ENCODE assay signal across 17 cellular contexts in genomic region chr13:39688278-39688677, GRCh38. TPM values are rescaled to one million over a fixed set of nuclear protein-coding genes. Genes with fewer than 3 reads are reported as not detected.
A peak's percentile ranks its signal among the peaks of the same experiment; 100 is the strongest.
DNase-seq lines count a peak whose midpoint lies in the region; ATAC-seq and TF ChIP-seq lines count a peak whose summit lies in the region.
"Had no signal": no experiment of that assay in that cellular context is flagged by ENCODE, and none has a peak within 500 bp of the region (broad histone marks: within the 10 kb centered on the region; RNA-seq: fewer than 3 reads in every experiment).

No MANE protein-coding gene starts in this region.

- no peaks in the 10 kb centered on the region for H4K20me1 ChIP-seq in OCI-LY3 (ENCODE audit: insufficient read depth, low read length)

- H3K27me3 ChIP-seq in OCI-LY3 (ENCODE audit: low read depth, low read length) (no peaks in the 10 kb centered on the region), spleen (replicated peaks in 1 of 7) (no peaks in the 10 kb centered on the region)
- H3K27me3 ChIP-seq: foreskin keratinocyte, tibial nerve had no signal

- peak overlapping the region; percentile 85 for H3K27ac Mint-ChIP-seq in activated CD4-positive, alpha-beta T cell treated with anti-CD3 and anti-CD28 coated beads for 36 hours
- H3K27ac Mint-ChIP-seq in natural killer cell treated with Interleukin-12 subunit alpha and Interleukin-12 subunit beta and Interleukin-15 and Interleukin-18, amount 100 ng/mL, for 72 hours = peak overlapping the region; percentile 44 to 72
- H3K27ac Mint-ChIP-seq: activated naive CD4-positive, alpha-beta T cell treated with anti-CD3 and anti-CD28 coated beads, Interleukin-2, amount 10 ng/mL, durations not matched to agents 7 days and 5 days had no signal

- no peaks in the 10 kb centered on the region for H3K79me2 ChIP-seq in OCI-LY3 (ENCODE audit: low read length)

- H3K9me3 Mint-ChIP-seq in activated CD4-positive, alpha-beta T cell treated with anti-CD3 and anti-CD28 coated beads for 36 hours (ENCODE audit: low read depth) = no peaks in the 10 kb centered on the region
- H3K9me3 Mint-ChIP-seq in natural killer cell treated with Interleukin-12 subunit alpha and Interleukin-12 subunit beta and Interleukin-15 and Interleukin-18, amount 100 ng/mL, for 72 hours = no peaks in the 10 kb centered on the region
- H3K9me3 Mint-ChIP-seq: activated naive CD4-positive, alpha-beta T cell treated with anti-CD3 and anti-CD28 coated beads, Interleukin-2, amount 10 ng/mL, durations not matched to agents 7 days and 5 days had no signal

- WGBS in spleen, 5 donors = 64 to 77% (median 65%) methylated on average over 3 of the region's 3 CpGs

- H3K27ac ChIP-seq in OCI-LY3 (ENCODE audit: low read length) = peak overlapping the region; percentile 79
- no peak overlapping the region for H3K27ac ChIP-seq in spleen
- H3K27ac ChIP-seq: A549, foreskin keratinocyte, tibial nerve had no signal

- intact Hi-C loops in activated CD4-positive, alpha-beta T cell treated with anti-CD3 and anti-CD28 coated beads for 36 hours (cut with DNase I, micrococcal nuclease) = loop anchor here (2.0 to 10.0 kb wide), 4 partner anchors 89 to 1089 kb away; no protein-coding TSS in a partner anchor
- intact Hi-C loops in spleen (cut with DNase I; ENCODE audit: low total_unique reads) = loop anchor here (5.0 kb wide), 1 partner anchor 994 kb away; no protein-coding TSS in a partner anchor

- ATAC-seq in activated CD4-positive, alpha-beta T cell treated with anti-CD3 and anti-CD28 coated beads for 36 hours = peak; percentile 35
- ATAC-seq in HG02852 (IDR thresholded peaks at IDR 0.05; ENCODE audit: unreplicated experiment) (peak; percentile 13), GM21737 (IDR thresholded peaks at IDR 0.05; ENCODE audit: unreplicated experiment) (no peak)
- ATAC-seq in natural killer cell treated with Interleukin-12 subunit alpha and Interleukin-12 subunit beta and Interleukin-15 and Interleukin-18, amount 100 ng/mL, for 72 hours = peak; percentile 24 to 53
- ATAC-seq: A549, foreskin keratinocyte, right cardiac atrium had no signal

- H3K4me1 Mint-ChIP-seq in activated CD4-positive, alpha-beta T cell treated with anti-CD3 and anti-CD28 coated beads for 36 hours = peaks cover 14% of the 10 kb centered on the region
- peaks cover 10 to 16% of the 10 kb centered on the region in 2 donors for H3K4me1 Mint-ChIP-seq in natural killer cell treated with Interleukin-12 subunit alpha and Interleukin-12 subunit beta and Interleukin-15 and Interleukin-18, amount 100 ng/mL, for 72 hours (ENCODE audit: low read depth in 2 of 2)

- peak overlapping the region; percentile 24; the same call in 1 of the 2 replicates for H3K9ac ChIP-seq in OCI-LY3 (ENCODE audit: low read length)

- H3K4me1 ChIP-seq in OCI-LY3 (ENCODE audit: low read length) (peaks cover 47% of the 10 kb centered on the region), spleen (peaks cover 0 to 12% (median 0%) of the 10 kb centered on the region in 6 donors)
- H3K4me1 ChIP-seq: foreskin keratinocyte had no signal

- H3K4me2 ChIP-seq in OCI-LY3 (ENCODE audit: low read length) = peak overlapping the region; percentile 44
- H3K4me2 ChIP-seq: A549 had no signal

- H3K36me3 ChIP-seq in OCI-LY3 (replicated peaks; ENCODE audit: low read depth, low read length) (peaks cover 15% of the 10 kb centered on the region), spleen (peaks cover 0 to 40% (median 14%) of the 10 kb centered on the region in 6 donors)

- no peaks in the 10 kb centered on the region for H3K27me3 Mint-ChIP-seq in activated CD4-positive, alpha-beta T cell treated with anti-CD3 and anti-CD28 coated beads for 36 hours
- H3K27me3 Mint-ChIP-seq in natural killer cell treated with Interleukin-12 subunit alpha and Interleukin-12 subunit beta and Interleukin-15 and Interleukin-18, amount 100 ng/mL, for 72 hours = no peaks in the 10 kb centered on the region
- H3K27me3 Mint-ChIP-seq: activated naive CD4-positive, alpha-beta T cell treated with anti-CD3 and anti-CD28 coated beads, Interleukin-2, amount 10 ng/mL, durations not matched to agents 7 days and 5 days had no signal

- POLR2A ChIA-PET in activated CD4-positive, alpha-beta T cell treated with anti-CD3 and anti-CD28 coated beads for 36 hours (lab: Charles Lee) = no interaction called here

- H3K4me3 Mint-ChIP-seq in activated CD4-positive, alpha-beta T cell treated with anti-CD3 and anti-CD28 coated beads for 36 hours = no peak overlapping the region
- H3K4me3 Mint-ChIP-seq in natural killer cell treated with Interleukin-12 subunit alpha and Interleukin-12 subunit beta and Interleukin-15 and Interleukin-18, amount 100 ng/mL, for 72 hours = peak overlapping the region; percentile 59
- H3K4me3 Mint-ChIP-seq: activated naive CD4-positive, alpha-beta T cell treated with anti-CD3 and anti-CD28 coated beads, Interleukin-2, amount 10 ng/mL, durations not matched to agents 7 days and 5 days had no signal

- TF ChIP-seq CTCF in OCI-LY3 (IDR thresholded peaks at IDR 0.05; ENCODE audit: low read depth, low read length) (no peak), spleen (IDR thresholded peaks at IDR 0.05 in 8 of 11, conservative IDR thresholded peaks at IDR 0.05 in 3 of 11) (no peak)

- peak; percentile 4 for DNase-seq in activated CD4-positive, alpha-beta T cell treated with anti-CD3 and anti-CD28 coated beads for 36 hours
- DNase-seq in activated CD4-positive, alpha-beta T cell treated with anti-CD3 and anti-CD28 coated beads for 1 hour = no peak
- no peak for DNase-seq in natural killer cell treated with Interleukin-12 subunit alpha and Interleukin-12 subunit beta and Interleukin-15 and Interleukin-18, amount 100 ng/mL, for 72 hours (ENCODE audit: low spot score)
- no peak for DNase-seq in NCI-H524 treated with DMSO at 0.1 percent for 48 hours (lab: John Stamatoyannopoulos, UW)
- DNase-seq in spleen = no peak
- DNase-seq: activated CD4-positive, CD25-positive, alpha-beta regulatory T cell treated with anti-CD3 and anti-CD28 coated beads, Interleukin-2, amount 50 U/mL, for 72 hours; activated naive CD4-positive, alpha-beta T cell treated with anti-CD3 and anti-CD28 coated beads, Interleukin-2, amount 10 ng/mL, durations not matched to agents 7 days and 5 days; cortex of kidney; NCI-H510A; right cardiac atrium; SHP77 had no signal

- H3K9me3 ChIP-seq in OCI-LY3 (ENCODE audit: insufficient read depth, low read length) (no peaks in the 10 kb centered on the region), spleen (no peaks in the 10 kb centered on the region)
- H3K9me3 ChIP-seq: A549, tibial nerve had no signal

- TF ChIP-seq POLR2A in spleen (IDR thresholded peaks at IDR 0.05) = no peak

- peak overlapping the region; percentile 5 for H3K4me3 ChIP-seq in OCI-LY3 (ENCODE audit: low read length)
- H3K4me3 ChIP-seq in spleen = no peak overlapping the region
- H3K4me3 ChIP-seq: A549, tibial nerve had no signal

- H2AFZ ChIP-seq in OCI-LY3 (ENCODE audit: low read depth, low read length) = no peak overlapping the region

- CTCF ChIA-PET in activated CD4-positive, alpha-beta T cell treated with anti-CD3 and anti-CD28 coated beads for 36 hours (lab: Charles Lee) = no interaction called here

- H3K36me3 Mint-ChIP-seq in activated CD4-positive, alpha-beta T cell treated with anti-CD3 and anti-CD28 coated beads for 36 hours (ENCODE audit: low read depth) = peaks cover 8% of the 10 kb centered on the region
- peaks cover 12% of the 10 kb centered on the region for H3K36me3 Mint-ChIP-seq in natural killer cell treated with Interleukin-12 subunit alpha and Interleukin-12 subunit beta and Interleukin-15 and Interleukin-18, amount 100 ng/mL, for 72 hours

RNA-seq across cellular contexts. Expression of gene COG6, which starts 32.8 kb away (rescaled TPM):
- total RNA-seq in activated CD4-positive, alpha-beta T cell treated with anti-CD3 and anti-CD28 coated beads for 36 hours = 10 to 100 TPM; 27.7 to 28.9 TPM
- 10 to 100 TPM; 24.0 to 40.8 TPM for total RNA-seq in natural killer cell treated with Interleukin-12 subunit alpha and Interleukin-12 subunit beta and Interleukin-15 and Interleukin-18, amount 100 ng/mL, for 72 hours
- 10 to 100 TPM; 18.6 to 41.9 (median 29.4) TPM for total RNA-seq in spleen
- polyA plus RNA-seq in spleen = 1 to 10 TPM; 5.7 to 8.8 (median 6.6) TPM
